Comparison of ENCODE assay signal across 8 cellular contexts in the genomic region with DNA sequence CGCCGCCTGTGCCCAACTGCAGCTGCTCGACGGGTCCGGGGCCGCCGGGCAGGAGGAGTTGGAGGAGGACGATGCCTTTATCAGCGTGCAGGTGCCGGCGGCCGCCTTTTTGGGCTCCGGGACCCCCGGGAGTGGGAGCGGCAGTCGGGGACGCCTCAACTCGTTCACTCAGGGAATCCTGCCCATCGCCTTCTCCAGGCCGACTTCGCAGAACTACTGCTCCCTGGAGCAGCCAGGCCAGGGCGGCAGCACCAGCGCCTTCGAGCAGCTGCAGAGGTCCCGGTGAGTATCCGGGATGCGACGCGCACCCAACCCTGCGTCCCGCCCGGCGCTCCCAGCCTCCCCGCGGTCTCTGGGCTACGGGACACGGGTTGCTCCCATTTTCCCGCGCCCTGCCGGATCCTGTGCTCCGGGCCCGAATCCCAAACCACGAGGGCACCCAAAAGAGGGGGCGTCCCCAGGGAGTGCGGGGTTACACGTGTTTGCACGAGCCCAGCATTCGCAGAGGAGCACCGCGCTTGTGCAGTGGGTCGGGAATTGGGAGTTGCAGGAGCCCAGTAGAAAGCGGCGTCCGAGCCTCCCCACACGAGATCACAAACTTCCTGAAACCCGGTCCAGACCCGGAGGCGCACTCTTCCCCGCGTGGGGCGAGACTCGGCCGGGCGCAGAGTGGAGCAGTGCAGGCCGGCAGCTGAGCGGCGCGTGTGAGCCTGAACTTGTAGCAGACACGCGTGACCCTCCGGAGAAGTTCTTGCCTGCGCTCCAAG. TPM values are rescaled to one million over a fixed set of nuclear protein-coding genes. Genes with fewer than 3 reads are reported as not detected.
DNase-seq lines count a peak whose midpoint lies in the region; ATAC-seq, FAIRE-seq and TF ChIP-seq lines count a peak whose summit lies in the region.

No MANE protein-coding gene starts in this region.

- no peaks in the 10 kb centered on the region for H3K36me3 ChIP-seq in esophagus squamous epithelium
- no peaks in the 10 kb centered on the region for H3K36me3 ChIP-seq in aorta (ENCODE audit: control insufficient read depth in 1 of 2, insufficient read depth in 2 of 2, low read length in 1 of 2)

- no peaks in the 10 kb centered on the region for H3K9me3 Mint-ChIP-seq in naive B cell

- DNase-seq in GM10266 (ENCODE audit: extremely low spot score), result peak; percentile 59
- DNase-seq in UCSD-AML1 (lab: John Stamatoyannopoulos, UW; ENCODE audit: unreplicated experiment), result peak; percentile 55
- DNase-seq in esophagus squamous epithelium (lab: John Stamatoyannopoulos, UW), result no peak
- DNase-seq in naive B cell, result peak; percentile 20
- DNase-seq in aorta, result peak; percentile 80 to 86
- DNase-seq in NCI-H2196 (lab: John Stamatoyannopoulos, UW; ENCODE audit: unreplicated experiment), result no peak
- no peak for DNase-seq in RCC 7860 (ENCODE audit: low spot score)

- H3K4me1 Mint-ChIP-seq in naive B cell, result peaks cover 21 to 28% (median 26%) of the 10 kb centered on the region in 3 donors

- H3K4me1 ChIP-seq in esophagus squamous epithelium (peaks cover 27 to 54% (median 29%) of the 10 kb centered on the region in 3 donors), aorta (ENCODE audit: control insufficient read depth in 1 of 2, insufficient read depth in 2 of 2, low read length in 2 of 2) (peaks cover 3% of the 10 kb centered on the region in 2 donors)

- H3K27me3 ChIP-seq in esophagus squamous epithelium (peaks cover 0 to 20% (median 0%) of the 10 kb centered on the region in 4 donors), aorta (ENCODE audit: control insufficient read depth in 1 of 2, insufficient read depth in 2 of 2, low read length in 1 of 2) (no peaks in the 10 kb centered on the region)

- H3K36me3 Mint-ChIP-seq in naive B cell, result no peaks in the 10 kb centered on the region

- no peak for TF ChIP-seq POLR2A in esophagus squamous epithelium (IDR thresholded peaks at IDR 0.05)

- no peak for FAIRE-seq in RCC 7860 (lab: Jason Lieb, UNC)

- H3K4me3 Mint-ChIP-seq in naive B cell, result peak overlapping the region; percentile 57 to 90 (median 78)

- no peaks in the 10 kb centered on the region for H3K9me3 ChIP-seq in esophagus squamous epithelium
- no peaks in the 10 kb centered on the region for H3K9me3 ChIP-seq in aorta (ENCODE audit: control insufficient read depth, low read length)

- peak overlapping the region; percentile 69 to 78 (median 75) for H3K4me3 ChIP-seq in esophagus squamous epithelium
- peak overlapping the region; percentile 65 to 71 for H3K4me3 ChIP-seq in aorta (ENCODE audit: low read length in 2 of 2)

- peak; percentile 23 for ATAC-seq in HG02852 (IDR thresholded peaks at IDR 0.05; ENCODE audit: unreplicated experiment)
- peak; percentile 25 to 30 for ATAC-seq in naive B cell (ENCODE audit: low read depth in 2 of 2)
- peak; percentile 81 for ATAC-seq in aorta (ENCODE audit: low FRiP score)

- intact Hi-C loops in esophagus squamous epithelium (cut with DNase I) (loop anchor here (10.0 kb wide), 2 partner anchors 98 to 218 kb away; no protein-coding TSS in a partner anchor), aorta (cut with DNase I) (loop anchor here in 1 of 2 donors (5.0 kb wide), 2 partner anchors 96 to 221 kb away; no protein-coding TSS in a partner anchor)

- peaks cover 32 to 56% (median 35%) of the 10 kb centered on the region in 3 donors for H3K27me3 Mint-ChIP-seq in naive B cell

- peak overlapping the region; percentile 69 to 90 (median 85) for H3K27ac ChIP-seq in esophagus squamous epithelium
- H3K27ac ChIP-seq in aorta (ENCODE audit: low read depth in 1 of 2, low read length in 2 of 2), result peak overlapping the region; percentile 4 to 38

- peak overlapping the region in 3 of 6 donors; percentile 2 to 84 (median 39) for H3K27ac Mint-ChIP-seq in naive B cell

- no peak for TF ChIP-seq CTCF in GM10266 (IDR thresholded peaks at IDR 0.05; ENCODE audit: control insufficient read depth, insufficient read depth, low read depth, missing control alignments)
- no peak for TF ChIP-seq CTCF in esophagus squamous epithelium (IDR thresholded peaks at IDR 0.05)

- WGBS in esophagus squamous epithelium, 2 donors, result 6% methylated on average over 20 of the region's 72 CpGs; no CpG with 5 or more reads in 1 of the 2 donors
- 0 to 1% methylated on average over 72 of the region's 72 CpGs for WGBS in aorta, 2 donors

RNA-seq across cellular contexts. Expression of a gene that starts 1.2 kb away (rescaled TPM):
- total RNA-seq in esophagus squamous epithelium (1 to 10 TPM; 4.4 to 9.9 (median 8.5) TPM), aorta (10 to 100 TPM in 1 of 2 donors, 1 to 10 TPM in 1; 9.9 to 25.7 TPM)
- polyA plus RNA-seq in naive B cell (ENCODE audit: low read depth in 6 of 6) (under 1 TPM in 4 of 6 donors, not detected in 2; 0.10 to 0.63 (median 0.21) TPM), aorta (10 to 100 TPM; 10.4 to 12.4 TPM)

Comparison
In these comparisons a context has a peak if more than half of its experiments do, and no peak if none do; other contexts are left out.
1. DNase-seq: peak in GM10266 (single experiment), UCSD-AML1 (single experiment), naive B cell (single experiment) and aorta (2 of 2); none in esophagus squamous epithelium (single experiment), NCI-H2196 (single experiment) and RCC 7860 (single experiment).
2. ATAC-seq: peak in every context shown above with its lines; median percentile 81 in aorta; 28 in naive B cell; 23 in HG02852.